Comparison of ENCODE assay signal across 24 cellular contexts in the genomic region with DNA sequence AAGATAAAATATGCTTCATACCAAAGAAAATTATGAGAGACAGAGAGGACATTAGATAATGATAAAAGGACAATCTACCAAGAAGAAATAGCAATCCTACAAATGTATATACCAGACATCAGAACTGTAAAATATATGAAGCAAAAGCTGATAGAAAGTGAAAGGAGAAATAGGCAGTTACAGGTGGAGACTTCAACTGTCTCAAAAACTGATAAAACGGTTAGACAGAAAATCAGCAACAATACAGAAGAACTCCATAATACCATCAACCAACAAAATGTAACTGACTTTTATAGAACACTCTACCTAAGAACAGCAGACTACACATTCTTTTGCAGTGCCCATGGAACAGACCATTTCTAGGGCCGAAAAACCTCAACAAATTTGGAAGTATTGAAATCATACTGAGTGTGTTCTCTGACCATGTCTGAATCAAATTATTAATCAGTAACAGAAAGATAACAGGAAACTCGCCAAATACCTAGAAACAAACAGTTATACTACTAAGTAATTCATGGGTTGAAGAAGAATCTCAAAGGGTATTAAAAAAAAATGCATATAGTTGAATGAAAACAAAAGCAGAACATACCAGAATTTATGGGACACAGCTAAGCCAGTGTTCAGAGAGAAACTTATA.
"Had no signal": no experiment of that assay in that cellular context is flagged by ENCODE, and none has a peak within 500 bp of the region (broad histone marks: within the 10 kb centered on the region; RNA-seq: fewer than 3 reads in every experiment).

No MANE protein-coding gene starts in this region.

- H3K27me3 ChIP-seq: body of pancreas, foreskin keratinocyte, neutrophil, pancreas, thyroid gland, upper lobe of right lung had no signal

- H3K36me3 ChIP-seq: neutrophil, pancreas, thyroid gland had no signal

- H3K4me3 ChIP-seq: body of pancreas, left ventricle myocardium inferior, pancreas, psoas muscle, thyroid gland, upper lobe of right lung had no signal

- DNase-seq: activated gamma-delta T cell treated with Interleukin-2 at 50 U/mL for 16 hours; activated T-cell treated with anti-CD3 and anti-CD28 coated beads, Interleukin-2, amount 50 U/mL, for 1 hour; anterior cingulate cortex; body of pancreas; caudate nucleus; dermis blood vessel endothelial cell; effector memory CD4-positive, alpha-beta T cell; foreskin keratinocyte; immature natural killer cell; left ventricle myocardium inferior; mammary epithelial cell; midbrain; natural killer cell; pancreas; psoas muscle; right cardiac atrium; stimulated activated CD4-positive, alpha-beta T cell treated with anti-CD3 and anti-CD28 coated beads, Interleukin-12 subunit alpha, Interleukin-12 subunit beta, amount 100 ng/mL, for 4 hours; stimulated activated CD4-positive, alpha-beta T cell treated with anti-CD3 and anti-CD28 coated beads, Interleukin-4, amount 100 ng/mL, for 4 hours; stimulated activated naive CD8-positive, alpha-beta T cell treated with anti-CD3 and anti-CD28 coated beads, Interleukin-15, Interleukin-2, amounts not matched to agents 100 U/mL and 50 U/mL, for 24 hours; substantia nigra; thyroid gland; upper lobe of right lung had no signal

- ATAC-seq: body of pancreas; foreskin keratinocyte; natural killer cell; pancreas; psoas muscle; right cardiac atrium; stimulated activated naive CD8-positive, alpha-beta T cell treated with anti-CD3 and anti-CD28 coated beads, Interleukin-15, Interleukin-2, amounts not matched to agents 100 U/mL and 50 U/mL, for 24 hours; upper lobe of right lung; WTC11 had no signal

- H3K9me3 ChIP-seq: neutrophil, pancreas, thyroid gland had no signal

- H3K27ac ChIP-seq: body of pancreas, foreskin keratinocyte, left ventricle myocardium inferior, neutrophil, pancreas, psoas muscle, thyroid gland, upper lobe of right lung had no signal

- H3K4me1 ChIP-seq: body of pancreas, foreskin keratinocyte, left ventricle myocardium inferior, pancreas, psoas muscle, thyroid gland, upper lobe of right lung had no signal
